ENCODE assay signal across 27 cellular contexts in the genomic region with DNA sequence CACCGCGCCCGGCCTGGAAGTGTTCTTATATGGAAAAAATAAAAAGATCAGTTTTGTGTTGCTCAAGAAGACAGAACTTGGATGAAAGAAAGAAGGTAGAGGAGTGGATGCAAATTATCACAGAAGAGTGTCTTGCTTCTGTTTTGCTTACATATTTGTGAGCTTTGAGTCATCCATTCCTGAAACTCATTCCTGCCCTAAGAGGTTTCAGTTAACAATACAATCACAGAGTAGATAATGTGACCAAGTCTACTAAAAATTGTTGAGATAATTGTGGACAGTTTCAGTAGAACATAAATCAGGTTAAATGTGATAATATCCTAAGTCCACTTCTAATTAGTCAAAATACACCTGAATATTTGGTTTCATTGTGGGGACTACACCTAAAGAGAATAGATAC. TPM values are rescaled to one million over a fixed set of nuclear protein-coding genes. Genes with fewer than 3 reads are reported as not detected.
A peak's percentile ranks its signal among the peaks of the same experiment; 100 is the strongest.
DNase-seq lines count a peak whose midpoint lies in the region; TF ChIP-seq lines count a peak whose summit lies in the region.
"Had no signal": no experiment of that assay in that cellular context is flagged by ENCODE, and none has a peak within 500 bp of the region (broad histone marks: within the 10 kb centered on the region; RNA-seq: fewer than 3 reads in every experiment).

No MANE protein-coding gene starts in this region.

- H3K27ac ChIP-seq in GM23248 = no peak overlapping the region
- no peak overlapping the region for H3K27ac ChIP-seq in brain microvascular endothelial cell
- H3K27ac ChIP-seq: psoas muscle, upper lobe of right lung had no signal

- no peak overlapping the region for H3K4me3 ChIP-seq in AG04449 (ENCODE audit: low read depth, low read length)
- H3K4me3 ChIP-seq in GM23248 = no peak overlapping the region
- no peak overlapping the region for H3K4me3 ChIP-seq in brain microvascular endothelial cell (ENCODE audit: low read depth, low read length)
- H3K4me3 ChIP-seq: psoas muscle, upper lobe of right lung had no signal

- H3K27ac Mint-ChIP-seq in activated naive CD8-positive, alpha-beta T cell treated with anti-CD3 and anti-CD28 coated beads for 36 hours = no peak overlapping the region
- H3K27ac Mint-ChIP-seq: activated naive CD4-positive, alpha-beta T cell treated with anti-CD3 and anti-CD28 coated beads for 36 hours; CD4-positive, alpha-beta memory T cell had no signal

- no peaks in the 10 kb centered on the region for H3K36me3 ChIP-seq in GM23248 (ENCODE audit: low read depth)
- H3K36me3 ChIP-seq in brain microvascular endothelial cell (replicated peaks) = no peaks in the 10 kb centered on the region
- H3K36me3 ChIP-seq: upper lobe of right lung had no signal

- CTCF ChIA-PET in AG04449 (lab: Yijun Ruan, JAX) = no interaction called here

- peak; percentile 3 for DNase-seq in AG04449 (ENCODE audit: low read depth, low spot score)
- peak; percentile 35 for DNase-seq in GM23248
- DNase-seq in astrocyte of the hippocampus (ENCODE audit: low read depth, low spot score) = peak; percentile 40
- peak; percentile 70 for DNase-seq in iris pigment epithelial cell (ENCODE audit: low read depth)
- no peak for DNase-seq in NCI-H446 treated with DMSO at 0.1 percent for 48 hours (lab: John Stamatoyannopoulos, UW)
- no peak for DNase-seq in activated naive CD8-positive, alpha-beta T cell treated with anti-CD3 and anti-CD28 coated beads for 36 hours
- no peak for DNase-seq in NCI-H1417 treated with DMSO at 0.1 percent for 48 hours (lab: John Stamatoyannopoulos, UW)
- no peak for DNase-seq in brain microvascular endothelial cell
- DNase-seq: activated CD4-positive, alpha-beta T cell treated with anti-CD3 and anti-CD28 coated beads, Interleukin-2, amount 50 U/mL, for 1 hour; activated naive CD4-positive, alpha-beta T cell treated with anti-CD3 and anti-CD28 coated beads for 36 hours; activated T-cell treated with anti-CD3 and anti-CD28 coated beads for 4 hours; CD4-positive, alpha-beta memory T cell; cortex of kidney; GOT3; left cardiac atrium; NCI-H2171; NCI-H69; psoas muscle; SHP77 treated with DMSO at 0.1 percent for 48 hours; small intestine; stimulated activated CD4-positive, alpha-beta T cell treated with anti-CD3 and anti-CD28 coated beads, Interleukin-4, amount 100 ng/mL, for 24 hours; T-helper 1 cell; upper lobe of right lung had no signal

- H3K4me2 ChIP-seq in GM23248 (ENCODE audit: unreplicated experiment) = no peak overlapping the region

- H4K20me1 ChIP-seq in GM23248 (ENCODE audit: insufficient read depth) = no peaks in the 10 kb centered on the region

- POLR2A ChIA-PET in AG04449 (lab: Yijun Ruan, JAX) = interaction anchor here (0.7 kb wide), 1 partner anchor 594 kb away, joined by 3 read pairs; no protein-coding TSS in a partner anchor

- H3K4me1 Mint-ChIP-seq in activated naive CD8-positive, alpha-beta T cell treated with anti-CD3 and anti-CD28 coated beads for 36 hours = no peaks in the 10 kb centered on the region
- H3K4me1 Mint-ChIP-seq: CD4-positive, alpha-beta memory T cell; neural crest cell had no signal

- H3K27me3 ChIP-seq in GM23248 (replicated peaks; ENCODE audit: insufficient read depth) (no peaks in the 10 kb centered on the region), brain microvascular endothelial cell (replicated peaks) (no peaks in the 10 kb centered on the region)
- H3K27me3 ChIP-seq: upper lobe of right lung had no signal

- no peaks in the 10 kb centered on the region for H3K9me2 ChIP-seq in GM23248 (ENCODE audit: insufficient read depth)

- no peaks in the 10 kb centered on the region for H3K79me2 ChIP-seq in GM23248 (ENCODE audit: insufficient read depth)

- no peak overlapping the region for H3K9ac ChIP-seq in GM23248

- 92 to 96% methylated on average over 3 of the region's 3 CpGs for WGBS in GM23248 (ENCODE audit: low coverage in 1 of 2, low lambda C conversion rate in 2 of 2, missing lambda C conversion rate in 2 of 2), 2 experiments

- no peaks in the 10 kb centered on the region for H3K9me3 Mint-ChIP-seq in activated naive CD8-positive, alpha-beta T cell treated with anti-CD3 and anti-CD28 coated beads for 36 hours
- H3K9me3 Mint-ChIP-seq: activated naive CD4-positive, alpha-beta T cell treated with anti-CD3 and anti-CD28 coated beads for 36 hours; brain; CD4-positive, alpha-beta memory T cell; neural crest cell had no signal

- H3K4me1 ChIP-seq in GM23248 (ENCODE audit: insufficient read depth) = no peaks in the 10 kb centered on the region
- H3K4me1 ChIP-seq: psoas muscle, upper lobe of right lung had no signal

- H3K36me3 Mint-ChIP-seq in activated naive CD8-positive, alpha-beta T cell treated with anti-CD3 and anti-CD28 coated beads for 36 hours = no peaks in the 10 kb centered on the region
- H3K36me3 Mint-ChIP-seq: brain; CD4-positive, alpha-beta memory T cell had no signal

- no peak overlapping the region for H2AFZ ChIP-seq in GM23248

- TF ChIP-seq CTCF in AG04449 (IDR thresholded peaks at IDR 0.05; ENCODE audit: insufficient read depth, low read length, missing control alignments) (no peak), brain microvascular endothelial cell (IDR thresholded peaks at IDR 0.05; ENCODE audit: low read depth, low read length, missing control alignments) (no peak)

- no peak overlapping the region for H3K4me3 Mint-ChIP-seq in activated naive CD8-positive, alpha-beta T cell treated with anti-CD3 and anti-CD28 coated beads for 36 hours
- H3K4me3 Mint-ChIP-seq: activated naive CD4-positive, alpha-beta T cell treated with anti-CD3 and anti-CD28 coated beads for 36 hours; brain; CD4-positive, alpha-beta memory T cell; neural crest cell had no signal

- in situ Hi-C loops in GM23248 (cut with MboI) = no loop called here
- in situ Hi-C loops in brain microvascular endothelial cell (cut with HindIII; ENCODE audit: low pct_ligation_motif_present, low sequenced_read_pairs) = no loop called here

- H3F3A ChIP-seq in GM23248 (ENCODE audit: insufficient read depth) = no peaks in the 10 kb centered on the region

- H3K9me3 ChIP-seq in GM23248 (ENCODE audit: low read depth) = no peaks in the 10 kb centered on the region
- H3K9me3 ChIP-seq: psoas muscle, upper lobe of right lung had no signal

- H3K27me3 Mint-ChIP-seq in activated naive CD8-positive, alpha-beta T cell treated with anti-CD3 and anti-CD28 coated beads for 36 hours = no peaks in the 10 kb centered on the region
- H3K27me3 Mint-ChIP-seq: brain; CD4-positive, alpha-beta memory T cell had no signal

RNA-seq across cellular contexts. Expression of gene LRCH2, which starts 26.4 kb away (rescaled TPM):
- 2.3 and 2.4 TPM in 2 replicates for total RNA-seq in GM23248 (2014; rRNA removed; shearing (Covaris generic))
- 1.0 and 1.1 TPM in 2 replicates for polyA plus RNA-seq in GM23248 (2016; fragmentation: Nextera tagmentation; extraction: Ambion mirVana)
- not detected for total RNA-seq in activated naive CD8-positive, alpha-beta T cell treated with anti-CD3 and anti-CD28 coated beads for 36 hours
- total RNA-seq: activated naive CD4-positive, alpha-beta T cell treated with anti-CD3 and anti-CD28 coated beads for 36 hours; CD4-positive, alpha-beta memory T cell; mononuclear cell had no signal
- polyA plus RNA-seq: CD4-positive, alpha-beta memory T cell had no signal

RNA-seq across cellular contexts. Expression of gene LUZP4, which starts 29.2 kb away (rescaled TPM):
- total RNA-seq in GM23248 (2014; rRNA removed; shearing (Covaris generic)) = not detected in 2 replicates
- polyA plus RNA-seq in GM23248 (2016; fragmentation: Nextera tagmentation; extraction: Ambion mirVana) = not detected in 2 replicates
- total RNA-seq in activated naive CD8-positive, alpha-beta T cell treated with anti-CD3 and anti-CD28 coated beads for 36 hours = not detected
- total RNA-seq: A673; activated naive CD4-positive, alpha-beta T cell treated with anti-CD3 and anti-CD28 coated beads for 36 hours; CD4-positive, alpha-beta memory T cell; left cardiac atrium; mononuclear cell; neural crest cell; psoas muscle; upper lobe of right lung had no signal
- polyA plus RNA-seq: CD4-positive, alpha-beta memory T cell; psoas muscle; small intestine had no signal

Comparison
In these comparisons a context has a peak if more than half of its experiments do, and no peak if none do; other contexts are left out.
1. DNase-seq: peak in AG04449 (single experiment), GM23248 (single experiment), astrocyte of the hippocampus (single experiment) and iris pigment epithelial cell (single experiment); none in NCI-H446 treated with DMSO at 0.1 percent for 48 hours (single experiment), activated naive CD8-positive, alpha-beta T cell treated with anti-CD3 and anti-CD28 coated beads for 36 hours (single experiment), NCI-H1417 treated with DMSO at 0.1 percent for 48 hours (single experiment) and brain microvascular endothelial cell (single experiment).